9 cellular contexts compared by ENCODE assay signal in genomic region chrX:38220936-38221386, GRCh38. TPM values are rescaled to one million over a fixed set of nuclear protein-coding genes. Genes with fewer than 3 reads are reported as not detected.
DNase-seq lines count a peak whose midpoint lies in the region; ATAC-seq, FAIRE-seq and TF ChIP-seq lines count a peak whose summit lies in the region.
"Had no signal": no experiment of that assay in that cellular context is flagged by ENCODE, and none has a peak within 500 bp of the region (broad histone marks: within the 10 kb centered on the region; RNA-seq: fewer than 3 reads in every experiment).

No MANE protein-coding gene starts in this region.

- peak; percentile 32 for DNase-seq in NCI-H748 (lab: John Stamatoyannopoulos, UW; ENCODE audit: unreplicated experiment)
- DNase-seq in NCI-H748 treated with DMSO at 0.1 percent for 48 hours (lab: John Stamatoyannopoulos, UW), result no peak
- no peak for DNase-seq in bronchial epithelial cell (ENCODE audit: low read depth)
- no peak for DNase-seq in HepG2 (ENCODE audit: low spot score)
- DNase-seq in testis, result no peak
- no peak for DNase-seq in NOMO-1 (lab: John Stamatoyannopoulos, UW; ENCODE audit: unreplicated experiment in 2 of 2)
- no peak for DNase-seq in activated effector memory CD4-positive, alpha-beta T cell treated with anti-CD3 and anti-CD28 coated beads, Interleukin-2, amount 50 U/mL, for 16 hours
- DNase-seq: NCI-H446 treated with DMSO at 0.1 percent for 48 hours had no signal

- H3K27ac ChIP-seq in HepG2 (ENCODE audit: extremely low read length, insufficient read depth, low read length), result no peak overlapping the region
- no peak overlapping the region for H3K27ac ChIP-seq in testis

- H3K4me3 ChIP-seq in bronchial epithelial cell (ENCODE audit: low read depth, low read length) (peak overlapping the region; percentile 47), HepG2 (replicated peaks in 1 of 3; ENCODE audit: insufficient read depth in 1 of 3, low read depth in 2 of 3, low read length in 3 of 3) (peak overlapping the region in 1 of 3 experiments; percentile 37; a peak in 2 of 6 replicates), testis (peak overlapping the region; percentile 45 to 58)

- TF ChIP-seq CTCF in bronchial epithelial cell (IDR thresholded peaks at IDR 0.05; ENCODE audit: insufficient read depth, low read length, severe bottlenecking) (no peak), HepG2 (CRISPR knock-in tag; IDR thresholded peaks at IDR 0.05) (no peak), testis (IDR thresholded peaks at IDR 0.05) (no peak)

- H3K79me2 ChIP-seq in HepG2 (ENCODE audit: insufficient read depth, low read length), result no peaks in the 10 kb centered on the region

- intact Hi-C loops in HepG2 (cut with micrococcal nuclease; ENCODE audit: unreplicated experiment), result no loop called here
- intact Hi-C loops in testis (cut with DNase I; ENCODE audit: low total_unique reads), result no loop called here

- no peak for TF ChIP-seq RAD21 in HepG2 (CRISPR knock-in tag; IDR thresholded peaks at IDR 0.05)

- ATAC-seq in HepG2 (no peak), HG03571 (IDR thresholded peaks at IDR 0.05; ENCODE audit: unreplicated experiment) (no peak)

- peak overlapping the region; percentile 51; the same call in 1 of the 2 replicates for H3K4me2 ChIP-seq in HepG2 (ENCODE audit: low read depth, low read length)

- TF ChIP-seq EP300 in HepG2 (IDR thresholded peaks at IDR 0.05; ENCODE audit: low read depth in 2 of 2, low read length in 2 of 2), result no peak
- no peak for TF ChIP-seq EP300 in HepG2 (CRISPR knock-in tag; IDR thresholded peaks at IDR 0.05; ENCODE audit: borderline replicate concordance)

- H3K27me3 ChIP-seq in bronchial epithelial cell (ENCODE audit: control insufficient read depth, insufficient read depth, low read length), result no peaks in the 10 kb centered on the region
- H3K27me3 ChIP-seq in HepG2 (ENCODE audit: control insufficient read depth in 1 of 2, insufficient read depth in 2 of 2, low read length in 2 of 2), result peaks cover 2 to 19% of the 10 kb centered on the region in 2 experiments; a peak in 4 of 5 replicates
- no peaks in the 10 kb centered on the region for H3K27me3 ChIP-seq in testis

- 8% methylated on average over 2 of the region's 24 CpGs for WGBS in HepG2 (ENCODE audit: low lambda C conversion rate)
- WGBS in testis, 2 donors, result 8 to 9% methylated on average over 17 to 24 of the region's 24 CpGs

- no peak overlapping the region for H2AFZ ChIP-seq in HepG2 (ENCODE audit: low read length)

- FAIRE-seq in bronchial epithelial cell (lab: Jason Lieb, UNC), result no peak
- no peak for FAIRE-seq in HepG2 (lab: Jason Lieb, UNC)

- H3K36me3 ChIP-seq in bronchial epithelial cell (ENCODE audit: control insufficient read depth, insufficient read depth, low read length) (no peaks in the 10 kb centered on the region), HepG2 (replicated peaks in 1 of 2; ENCODE audit: control insufficient read depth in 1 of 2, insufficient read depth in 2 of 2, low read length in 2 of 2) (no peaks in the 10 kb centered on the region), testis (ENCODE audit: low read depth, missing control alignments) (no peaks in the 10 kb centered on the region)

- TF ChIP-seq POLR2A in HepG2 (IDR thresholded peaks at IDR 0.05; ENCODE audit: insufficient read depth in 1 of 2, low read depth in 2 of 2, low read length in 2 of 2), result no peak
- no peak for TF ChIP-seq POLR2A in testis (IDR thresholded peaks at IDR 0.05)

- CTCF ChIA-PET in HepG2 (lab: Yijun Ruan, JAX; ENCODE audit: low intra/inter-chr PET ratio, low total read pairs), result no interaction called here

- in situ Hi-C loops in HepG2 (cut with HindIII; ENCODE audit: extremely low pct_ligation_motif_present, low pct_unique_long_range_greater_than_20kb), result no loop called here

- H3K9ac ChIP-seq in HepG2 (ENCODE audit: insufficient read depth, low read depth, low read length), result no peak overlapping the region

- POLR2A ChIA-PET in HepG2 (lab: Yijun Ruan, JAX), result no interaction called here

- BruUV-seq in HepG2 (replicated peaks; lab: Mats Ljungman, UMichigan), result no TSS peak

- H3K9me3 ChIP-seq in HepG2 (ENCODE audit: low read length) (no peaks in the 10 kb centered on the region), testis (no peaks in the 10 kb centered on the region)

- H3K4me1 ChIP-seq in HepG2 (ENCODE audit: insufficient read depth, low read length), result no peaks in the 10 kb centered on the region
- H3K4me1 ChIP-seq in testis, result no peaks in the 10 kb centered on the region

- H4K20me1 ChIP-seq in HepG2 (ENCODE audit: insufficient read depth, low read length), result no peaks in the 10 kb centered on the region

TF ChIP-seq in HepG2, 621 proteins besides CTCF, POLR2A, EP300 and RAD21 (continues in another document):
- no peak for TF ChIP-seq ZNF318 (CRISPR knock-in tag; IDR thresholded peaks at IDR 0.05)

RNA-seq across cellular contexts. Expression of gene SRPX, which starts 0.3 kb away (rescaled TPM):
- total RNA-seq in bronchial epithelial cell, result 2.4 and 3.7 TPM in 2 replicates
- not detected in 2 replicates for total RNA-seq in HepG2 (2016; rRNA removed; fragmentation: Illumina TruSeq; extraction: Trizol)
- not detected in 2 replicates for total RNA-seq in HepG2 (2016; cell fraction: cytosol; rRNA removed; fragmentation: Illumina TruSeq; extraction: Trizol; ENCODE audit: low read depth)
- total RNA-seq in HepG2 (2016; cell fraction: insoluble cytoplasmic fraction; rRNA removed; fragmentation: Illumina TruSeq; extraction: Trizol), result not detected in 2 replicates
- total RNA-seq in HepG2 (2016; cell fraction: membrane; rRNA removed; fragmentation: Illumina TruSeq; extraction: Trizol), result not detected in 2 replicates
- not detected in 2 replicates for total RNA-seq in HepG2 (2016; cell fraction: nucleus; rRNA removed; fragmentation: Illumina TruSeq; extraction: Trizol)
- polyA plus RNA-seq in HepG2 (2011; rRNA removed), result 0.13 and 0.30 TPM in 2 replicates
- polyA plus RNA-seq in HepG2 (2011; cell fraction: cytosol; rRNA removed), result 0.12 and 0.17 TPM in 2 replicates
- polyA plus RNA-seq in HepG2 (2011; cell fraction: nucleus; rRNA removed), result 0.07 TPM in 1 of 2 replicates, not detected in the other
- polyA plus RNA-seq in HepG2 (2012), result 0.12 TPM in 1 of 2 replicates, not detected in the other
- polyA plus RNA-seq in HepG2 (2016; cell fraction: cytosol; fragmentation: Illumina TruSeq; extraction: Trizol; ENCODE audit: low read depth), result 0.06 TPM in 1 of 2 replicates, not detected in the other
- not detected in 2 replicates for polyA plus RNA-seq in HepG2 (2016; cell fraction: insoluble cytoplasmic fraction; fragmentation: Illumina TruSeq; extraction: Trizol; ENCODE audit: low read depth)
- polyA plus RNA-seq in HepG2 (2016; cell fraction: membrane; fragmentation: Illumina TruSeq; extraction: Trizol; ENCODE audit: low read depth), result not detected in 2 replicates
- not detected in 2 replicates for polyA plus RNA-seq in HepG2 (2016; cell fraction: nucleus; fragmentation: Illumina TruSeq; extraction: Trizol; ENCODE audit: insufficient read depth, low read depth)
- not detected in 2 replicates for polyA minus RNA-seq in HepG2 (2011; rRNA and poly(A)+ RNA removed; ENCODE audit: low replicate concordance)
- not detected in 2 replicates for polyA minus RNA-seq in HepG2 (2011; cell fraction: cytosol; rRNA and poly(A)+ RNA removed)
- polyA minus RNA-seq in HepG2 (2011; cell fraction: nucleus; rRNA and poly(A)+ RNA removed), result not detected in 2 replicates
- total RNA-seq in testis, result 10 to 100 TPM in 1 of 2 donors, 1 to 10 TPM in 1; 5.1 to 11.3 TPM
- polyA plus RNA-seq in testis (ENCODE audit: insufficient read depth, low read depth, low replicate concordance), result 31.2 TPM
